Comparison of ENCODE assay signal across 29 cellular contexts in genomic region chr3:853489-853888, GRCh38.
"Had no signal": no experiment of that assay in that cellular context is flagged by ENCODE, and none has a peak within 500 bp of the region (broad histone marks: within the 10 kb centered on the region; RNA-seq: fewer than 3 reads in every experiment).

No MANE protein-coding gene starts in this region.

- H3K27ac ChIP-seq: brain microvascular endothelial cell, colonic mucosa, SJCRH30, SK-N-MC, WERI-Rb-1 had no signal

- DNase-seq: activated CD4-positive, alpha-beta memory T cell treated with anti-CD3 and anti-CD28 coated beads, Interleukin-2, amount 10 ng/mL, durations not matched to agents 7 days and 5 days; activated CD4-positive, alpha-beta T cell treated with anti-CD3 and anti-CD28 coated beads for 1 hour; activated CD4-positive, alpha-beta T cell treated with anti-CD3 and anti-CD28 coated beads for 48 hours; activated CD4-positive, CD25-positive, alpha-beta regulatory T cell; activated CD8-positive, alpha-beta memory T cell treated with anti-CD3 and anti-CD28 coated beads for 24 hours; activated CD8-positive, alpha-beta memory T cell treated with anti-CD3 and anti-CD28 coated beads, Interleukin-2, amount 10 ng/mL, durations not matched to agents 7 days and 5 days; activated CD8-positive, alpha-beta memory T cell treated with anti-CD3 and anti-CD28 coated beads, Interleukin-2, amount 50 U/mL, for 48 hours; activated effector memory CD4-positive, alpha-beta T cell treated with Interleukin-2 at 50 U/mL for 16 hours; activated naive CD4-positive, alpha-beta T cell treated with anti-CD3 and anti-CD28 coated beads, Interleukin-2, amount 50 U/mL, for 16 hours; activated naive CD8-positive, alpha-beta T cell treated with anti-CD3 and anti-CD28 coated beads for 36 hours; activated T-cell treated with anti-CD3 and anti-CD28 coated beads, Interleukin-2, amount 50 U/mL, for 48 hours; amniotic stem cell; aorta; brain microvascular endothelial cell; central memory CD4-positive, alpha-beta T cell; colonic mucosa; NCI-H1048; NCI-H1436 treated with DMSO at 0.1 percent for 48 hours; NCI-H1694 treated with DMSO at 0.1 percent for 48 hours; NCI-H2029; NCI-H345; NCI-H510A; NCI-H526; NCI-H748 treated with DMSO at 0.1 percent for 48 hours; Right ventricle myocardium superior; SJCRH30; T1000; WERI-Rb-1 had no signal

- H3K27me3 ChIP-seq: brain microvascular endothelial cell, colonic mucosa, SJCRH30 had no signal

- H3K4me1 ChIP-seq: colonic mucosa, SJCRH30 had no signal

- H3K4me3 ChIP-seq: colonic mucosa, SJCRH30, SK-N-MC had no signal

- ATAC-seq: activated CD8-positive, alpha-beta memory T cell treated with anti-CD3 and anti-CD28 coated beads, Interleukin-2, amount 10 ng/mL, durations not matched to agents 7 days and 5 days had no signal

- H3K36me3 ChIP-seq: brain microvascular endothelial cell, colonic mucosa, SJCRH30, WERI-Rb-1 had no signal

- H3K9me3 ChIP-seq: colonic mucosa, SJCRH30 had no signal
